23 cellular contexts compared by ENCODE assay signal in genomic region chr16:54940279-54940604, GRCh38. TPM values are rescaled to one million over a fixed set of nuclear protein-coding genes. Genes with fewer than 3 reads are reported as not detected.
"Had no signal": no experiment of that assay in that cellular context is flagged by ENCODE, and none has a peak within 500 bp of the region (broad histone marks: within the 10 kb centered on the region; RNA-seq: fewer than 3 reads in every experiment).

No MANE protein-coding gene starts in this region.

- H3K9me3 Mint-ChIP-seq: activated CD8-positive, alpha-beta T cell treated with anti-CD3 and anti-CD28 coated beads for 36 hours; activated naive CD4-positive, alpha-beta T cell treated with anti-CD3 and anti-CD28 coated beads, Interleukin-2, amount 50 U/mL, for 72 hours had no signal

- H3K4me3 ChIP-seq: Peyer's patch, SJCRH30 had no signal

- H3K9ac ChIP-seq: SK-N-SH had no signal

- H3K9me2 ChIP-seq: SK-N-SH had no signal

- H3K27ac ChIP-seq: brain microvascular endothelial cell, Peyer's patch, RWPE1, SJCRH30 had no signal

- H3K4me3 Mint-ChIP-seq: activated CD8-positive, alpha-beta T cell treated with anti-CD3 and anti-CD28 coated beads for 36 hours had no signal

- H3K4me1 ChIP-seq: SJCRH30 had no signal

- ATAC-seq: activated CD4-positive, CD25-positive, alpha-beta regulatory T cell treated with anti-CD3 and anti-CD28 coated beads, Interleukin-2, amount 50 U/mL, for 24 hours; activated CD8-positive, alpha-beta T cell treated with anti-CD3 and anti-CD28 coated beads for 36 hours; activated naive CD4-positive, alpha-beta T cell treated with anti-CD3 and anti-CD28 coated beads, Interleukin-2, amount 50 U/mL, for 72 hours had no signal

- H3K27ac Mint-ChIP-seq: activated CD8-positive, alpha-beta T cell treated with anti-CD3 and anti-CD28 coated beads for 36 hours; activated naive CD4-positive, alpha-beta T cell treated with anti-CD3 and anti-CD28 coated beads, Interleukin-2, amount 50 U/mL, for 72 hours had no signal

- H3K4me2 ChIP-seq: SK-N-SH had no signal

- DNase-seq: activated CD4-positive, alpha-beta T cell treated with anti-CD3 and anti-CD28 coated beads for 4 hours; activated CD8-positive, alpha-beta memory T cell treated with anti-CD3 and anti-CD28 coated beads, Interleukin-2, amount 50 U/mL, for 48 hours; activated CD8-positive, alpha-beta T cell treated with anti-CD3 and anti-CD28 coated beads for 36 hours; activated naive CD4-positive, alpha-beta T cell treated with Interleukin-2 at 50 U/mL for 16 hours; activated T-cell treated with anti-CD3 and anti-CD28 coated beads, Interleukin-2, amount 50 U/mL, for 1 hour; brain microvascular endothelial cell; MM.1S; NCI-H1105 treated with DMSO at 0.1 percent for 48 hours; NCI-H1436 treated with DMSO at 0.1 percent for 48 hours; NCI-H187; NCI-H2081; NCI-H510A treated with DMSO at 0.1 percent for 48 hours; NCI-H69; NK-92 treated with Interleukin-12 subunit alpha and Interleukin-12 subunit beta, amount 100 ng/mL, for 24 hours; OCI-M1; Peyer's patch; Right ventricle myocardium superior; SJCRH30; SK-N-SH; SW 1271 had no signal

- H3K9me3 ChIP-seq: Peyer's patch, SJCRH30, SK-N-SH had no signal

- H3K27me3 ChIP-seq: SJCRH30 had no signal

- H3K36me3 ChIP-seq: brain microvascular endothelial cell, Peyer's patch had no signal

RNA-seq across cellular contexts. Expression of gene IRX5, which starts 9.6 kb away (rescaled TPM):
- total RNA-seq: activated naive CD4-positive, alpha-beta T cell treated with anti-CD3 and anti-CD28 coated beads, Interleukin-2, amount 50 U/mL, for 72 hours; Peyer's patch had no signal
